ENCODE assay signal across 8 cellular contexts in the genomic region with DNA sequence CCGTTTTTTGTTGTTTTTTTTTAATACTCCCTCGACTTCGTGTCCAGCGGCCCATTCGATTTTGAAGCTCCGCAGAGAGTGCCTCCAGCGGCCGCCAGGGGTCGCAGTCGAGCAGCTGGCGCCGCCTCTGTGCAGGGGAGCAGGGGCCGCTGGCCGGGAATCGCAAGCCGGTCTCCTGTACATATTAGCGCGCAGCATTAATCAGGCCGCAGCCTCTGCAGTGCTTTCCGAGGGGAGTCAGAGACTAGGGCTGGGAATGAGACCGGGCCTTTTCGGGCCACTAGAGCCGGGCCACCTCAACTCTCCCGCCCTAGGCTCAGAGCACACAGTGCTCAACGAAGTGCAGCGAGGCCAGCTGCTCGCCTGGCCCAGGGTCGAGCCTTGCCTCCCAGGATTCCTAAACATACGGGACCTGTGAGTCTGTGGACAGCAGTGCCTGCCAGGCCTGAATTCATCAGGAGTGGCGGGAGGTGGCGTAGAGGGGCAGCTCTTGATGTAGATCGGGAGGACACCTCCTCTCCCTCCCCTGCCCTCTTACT.
DNase-seq lines count a peak whose midpoint lies in the region; ATAC-seq and TF ChIP-seq lines count a peak whose summit lies in the region.

No MANE protein-coding gene starts in this region.

- peak; percentile 76 for DNase-seq in G401 (ENCODE audit: low spot score)
- peak; percentile 89 for DNase-seq in HEK293T (ENCODE audit: extremely low spot score)
- DNase-seq in NCI-H2107 treated with DMSO at 0.1 percent for 48 hours (lab: John Stamatoyannopoulos, UW; ENCODE audit: unreplicated experiment), result peak; percentile 59
- DNase-seq in activated CD4-positive, alpha-beta T cell treated with anti-CD3 and anti-CD28 coated beads, Interleukin-2, amount 10 ng/mL, durations not matched to agents 7 days and 5 days, result peak; percentile 50
- DNase-seq in dedifferentiated amniotic fluid mesenchymal stem cell (ENCODE audit: extremely low spot score), result peak; percentile 22
- peak; percentile 30 to 92 for DNase-seq in lower leg skin (ENCODE audit: low spot score in 2 of 2)
- DNase-seq in stimulated activated CD4-positive, alpha-beta T cell treated with anti-CD3 and anti-CD28 coated beads, TNF-alpha, amount 100 ng/mL, for 1 hour (ENCODE audit: low read depth in 3 of 3, low spot score in 1 of 3), result peak in 2 of 3 donors; percentile 24 to 54

- no peaks in the 10 kb centered on the region for H3K9me3 Mint-ChIP-seq in activated CD4-positive, alpha-beta T cell treated with anti-CD3 and anti-CD28 coated beads, Interleukin-2, amount 10 ng/mL, durations not matched to agents 7 days and 5 days

- TF ChIP-seq POLR2A in lower leg skin (IDR thresholded peaks at IDR 0.05), result no peak

- ATAC-seq in HG02938 (IDR thresholded peaks at IDR 0.05; ENCODE audit: unreplicated experiment), result no peak

- H3K36me3 Mint-ChIP-seq in activated CD4-positive, alpha-beta T cell treated with anti-CD3 and anti-CD28 coated beads, Interleukin-2, amount 10 ng/mL, durations not matched to agents 7 days and 5 days (ENCODE audit: low read depth), result no peaks in the 10 kb centered on the region

- peak in 1 of 3 donors; percentile 80 for TF ChIP-seq CTCF in lower leg skin (IDR thresholded peaks at IDR 0.05)

- 27 to 28% methylated on average over 32 of the region's 32 CpGs for WGBS in lower leg skin, 2 donors

- H3K4me3 Mint-ChIP-seq in activated CD4-positive, alpha-beta T cell treated with anti-CD3 and anti-CD28 coated beads, Interleukin-2, amount 10 ng/mL, durations not matched to agents 7 days and 5 days, result no peak overlapping the region

- peaks cover 37% of the 10 kb centered on the region for H3K27me3 Mint-ChIP-seq in activated CD4-positive, alpha-beta T cell treated with anti-CD3 and anti-CD28 coated beads, Interleukin-2, amount 10 ng/mL, durations not matched to agents 7 days and 5 days

- peaks cover 2% of the 10 kb centered on the region for H3K4me1 Mint-ChIP-seq in activated CD4-positive, alpha-beta T cell treated with anti-CD3 and anti-CD28 coated beads, Interleukin-2, amount 10 ng/mL, durations not matched to agents 7 days and 5 days

- no peak overlapping the region for H3K27ac Mint-ChIP-seq in activated CD4-positive, alpha-beta T cell treated with anti-CD3 and anti-CD28 coated beads, Interleukin-2, amount 10 ng/mL, durations not matched to agents 7 days and 5 days

- intact Hi-C loops in lower leg skin (cut with DNase I; ENCODE audit: low total_unique reads), result loop anchor here (10.0 kb wide), 2 partner anchors 256 to 386 kb away; no protein-coding TSS in a partner anchor

- in situ Hi-C loops in G401 (cut with HindIII; ENCODE audit: low sequenced_read_pairs), result no loop called here

- CTCF ChIA-PET in HEK293T (lab: Yijun Ruan, JAX), result interaction anchor here (0.6 to 1.6 kb wide), 11 partner anchors 11 to 625 kb away, joined by 3 to 7 read pairs (median 3); no protein-coding TSS in a partner anchor
- CTCF ChIA-PET in activated CD4-positive, alpha-beta T cell treated with anti-CD3 and anti-CD28 coated beads, Interleukin-2, amount 10 ng/mL, durations not matched to agents 7 days and 5 days (lab: Charles Lee), result interaction anchor here (0.6 to 1.6 kb wide), 7 partner anchors 12 to 358 kb away, joined by 3 to 6 read pairs (median 4); no protein-coding TSS in a partner anchor

- POLR2A ChIA-PET in HEK293T (lab: Yijun Ruan, JAX), result no interaction called here
- POLR2A ChIA-PET in activated CD4-positive, alpha-beta T cell treated with anti-CD3 and anti-CD28 coated beads, Interleukin-2, amount 10 ng/mL, durations not matched to agents 7 days and 5 days (lab: Charles Lee), result no interaction called here

- no peak overlapping the region for H3K4me3 ChIP-seq in lower leg skin (ENCODE audit: low read depth, poor library complexity, severe bottlenecking)

TF ChIP-seq in HEK293T, 16 proteins besides CTCF, POLR2A, EP300 and RAD21:
- TF ChIP-seq FOXA1 (IDR thresholded peaks at IDR 0.05) (no peak), FOXK2 (IDR thresholded peaks at IDR 0.05) (no peak)

Comparison
In these comparisons a context has a peak if more than half of its experiments do, and no peak if none do; other contexts are left out.
1. DNase-seq: peak in every context shown above with its lines; median percentile 89 in HEK293T; 76 in G401; 61 in lower leg skin; 59 in NCI-H2107 treated with DMSO at 0.1 percent for 48 hours; 50 in activated CD4-positive, alpha-beta T cell treated with anti-CD3 and anti-CD28 coated beads, Interleukin-2, amount 10 ng/mL, durations not matched to agents 7 days and 5 days; 39 in stimulated activated CD4-positive, alpha-beta T cell treated with anti-CD3 and anti-CD28 coated beads, TNF-alpha, amount 100 ng/mL, for 1 hour; 22 in dedifferentiated amniotic fluid mesenchymal stem cell.